Comparison of ENCODE assay signal across 8 cellular contexts in genomic region chr6:28281288-28282064, GRCh38. TPM values are rescaled to one million over a fixed set of nuclear protein-coding genes. Genes with fewer than 3 reads are reported as not detected.
DNase-seq lines count a peak whose midpoint lies in the region; ATAC-seq and TF ChIP-seq lines count a peak whose summit lies in the region.

Gene PGBD1, plus strand, starts transcription at chr6:28281572. Its CDS starts 2,242 bp downstream, at chr6:28283814.

- H3K27me3 ChIP-seq in CD4-positive, alpha-beta memory T cell (ENCODE audit: insufficient read depth, low read length), result no peaks in the 10 kb centered on the region

- no peaks in the 10 kb centered on the region for H3K9me3 ChIP-seq in CD4-positive, alpha-beta memory T cell (ENCODE audit: control insufficient read depth in 1 of 2, low read length in 2 of 2)

- ATAC-seq in GM19395 (IDR thresholded peaks at IDR 0.05; ENCODE audit: unreplicated experiment), result peak; percentile 85
- peak; percentile 98 for ATAC-seq in activated CD8-positive, alpha-beta memory T cell treated with anti-CD3 and anti-CD28 coated beads, Interleukin-2, amount 10 ng/mL, durations not matched to agents 7 days and 5 days

- CTCF ChIA-PET in CD4-positive, alpha-beta memory T cell (lab: Charles Lee; ENCODE audit: partially characterized antibody), result interaction anchor here (1.2 to 2.4 kb wide), 2 partner anchors 28 to 74 kb away, joined by 3 to 10 read pairs; no protein-coding TSS in a partner anchor
- CTCF ChIA-PET in activated CD8-positive, alpha-beta memory T cell treated with anti-CD3 and anti-CD28 coated beads, Interleukin-2, amount 10 ng/mL, durations not matched to agents 7 days and 5 days (lab: Charles Lee), result interaction anchor here (1.0 to 3.0 kb wide), 3 partner anchors 14 to 75 kb away, joined by 3 to 12 read pairs (median 3); partner anchors contain the start of gene ZSCAN26

- peak within 1 kb of the TSS in 1 of 7 donors; percentile 28 for H3K27ac Mint-ChIP-seq in CD4-positive, alpha-beta memory T cell
- H3K27ac Mint-ChIP-seq in activated CD8-positive, alpha-beta memory T cell treated with anti-CD3 and anti-CD28 coated beads, Interleukin-2, amount 10 ng/mL, durations not matched to agents 7 days and 5 days, result no peak within 1 kb of the TSS

- H3K4me3 Mint-ChIP-seq in CD4-positive, alpha-beta memory T cell, result peak within 1 kb of the TSS; percentile 63 to 79 (median 75)
- peak within 1 kb of the TSS; percentile 81 for H3K4me3 Mint-ChIP-seq in activated CD8-positive, alpha-beta memory T cell treated with anti-CD3 and anti-CD28 coated beads, Interleukin-2, amount 10 ng/mL, durations not matched to agents 7 days and 5 days

- peaks cover 4 to 8% (median 7%) of the 10 kb centered on the region in 4 donors for H3K4me1 Mint-ChIP-seq in CD4-positive, alpha-beta memory T cell
- peaks cover 14% of the 10 kb centered on the region for H3K4me1 Mint-ChIP-seq in activated CD8-positive, alpha-beta memory T cell treated with anti-CD3 and anti-CD28 coated beads, Interleukin-2, amount 10 ng/mL, durations not matched to agents 7 days and 5 days

- H3K36me3 ChIP-seq in CD4-positive, alpha-beta memory T cell (ENCODE audit: insufficient read depth, low read length), result peaks cover 5% of the 10 kb centered on the region

- H3K4me3 ChIP-seq in CD4-positive, alpha-beta memory T cell (ENCODE audit: low read length in 2 of 2), result peak within 1 kb of the TSS in 1 of 2 donors; percentile 37
- H3K4me3 ChIP-seq in epithelial cell of esophagus (ENCODE audit: low read length), result peak within 1 kb of the TSS; percentile 65

- peaks cover 16 to 31% of the 10 kb centered on the region in 2 donors for H3K27me3 Mint-ChIP-seq in CD4-positive, alpha-beta memory T cell
- H3K27me3 Mint-ChIP-seq in activated CD8-positive, alpha-beta memory T cell treated with anti-CD3 and anti-CD28 coated beads, Interleukin-2, amount 10 ng/mL, durations not matched to agents 7 days and 5 days, result peaks cover 5% of the 10 kb centered on the region

- peak in 4 of 5 donors; percentile 18 to 40 (median 27) for DNase-seq in CD4-positive, alpha-beta memory T cell
- DNase-seq in HK-2 (ENCODE audit: unreplicated experiment) (peak; percentile 76), NCI-H748 treated with DMSO at 0.1 percent for 48 hours (lab: John Stamatoyannopoulos, UW) (peak; percentile 66), epithelial cell of esophagus (ENCODE audit: low read depth) (peak; percentile 77), midbrain (lab: John Stamatoyannopoulos, UW) (peak; percentile 53)
- DNase-seq in activated CD8-positive, alpha-beta memory T cell treated with anti-CD3 and anti-CD28 coated beads, Interleukin-2, amount 10 ng/mL, durations not matched to agents 7 days and 5 days, result peak; percentile 77
- DNase-seq in stimulated activated CD8-positive, alpha-beta memory T cell treated with anti-CD3 and anti-CD28 coated beads, Interleukin-2, amount 100 ng/mL, for 48 hours (ENCODE audit: low read depth in 2 of 2), result peak; percentile 57 to 63

- no peak within 1 kb of the TSS for H3K27ac ChIP-seq in CD4-positive, alpha-beta memory T cell (ENCODE audit: low read depth, low read length)

- TF ChIP-seq CTCF in epithelial cell of esophagus (IDR thresholded peaks at IDR 0.05; ENCODE audit: insufficient read depth, low read depth, low read length, missing control alignments), result no peak

- intact Hi-C loops in CD4-positive, alpha-beta memory T cell (cut with micrococcal nuclease), result no loop called here

- H3K9me3 Mint-ChIP-seq in CD4-positive, alpha-beta memory T cell, result peaks cover 0 to 14% (median 3%) of the 10 kb centered on the region in 8 donors
- no peaks in the 10 kb centered on the region for H3K9me3 Mint-ChIP-seq in activated CD8-positive, alpha-beta memory T cell treated with anti-CD3 and anti-CD28 coated beads, Interleukin-2, amount 10 ng/mL, durations not matched to agents 7 days and 5 days (ENCODE audit: low read depth)

- peaks cover 17 to 25% of the 10 kb centered on the region in 2 donors for H3K36me3 Mint-ChIP-seq in CD4-positive, alpha-beta memory T cell
- H3K36me3 Mint-ChIP-seq in activated CD8-positive, alpha-beta memory T cell treated with anti-CD3 and anti-CD28 coated beads, Interleukin-2, amount 10 ng/mL, durations not matched to agents 7 days and 5 days, result peaks cover 12% of the 10 kb centered on the region

- POLR2A ChIA-PET in CD4-positive, alpha-beta memory T cell (lab: Charles Lee; ENCODE audit: partially characterized antibody), result interaction anchor here (1.0 to 1.9 kb wide), 2 partner anchors 14 to 29 kb away, joined by 6 to 15 read pairs; partner anchors contain the start of genes ZKSCAN4 and ZSCAN26

- peaks cover 6% of the 10 kb centered on the region for H3K4me1 ChIP-seq in CD4-positive, alpha-beta memory T cell (ENCODE audit: insufficient read depth, low read length)

RNA-seq across cellular contexts. Expression of gene PGBD1, which starts in this region (rescaled TPM):
- 1 to 10 TPM; 1.1 to 1.4 TPM for total RNA-seq in CD4-positive, alpha-beta memory T cell
- under 1 TPM; 0.08 to 0.31 TPM for polyA plus RNA-seq in CD4-positive, alpha-beta memory T cell
- 1 to 10 TPM; 3.9 to 4.2 TPM for total RNA-seq in activated CD8-positive, alpha-beta memory T cell treated with anti-CD3 and anti-CD28 coated beads, Interleukin-2, amount 10 ng/mL, durations not matched to agents 7 days and 5 days

Comparison
In these comparisons a context has a peak if more than half of its experiments do, and no peak if none do; other contexts are left out.
1. DNase-seq: peak in every context shown above with its lines; median percentile 77 in activated CD8-positive, alpha-beta memory T cell treated with anti-CD3 and anti-CD28 coated beads, Interleukin-2, amount 10 ng/mL, durations not matched to agents 7 days and 5 days; 77 in epithelial cell of esophagus; 76 in HK-2; 66 in NCI-H748 treated with DMSO at 0.1 percent for 48 hours; 60 in stimulated activated CD8-positive, alpha-beta memory T cell treated with anti-CD3 and anti-CD28 coated beads, Interleukin-2, amount 100 ng/mL, for 48 hours; 53 in midbrain; 27 in CD4-positive, alpha-beta memory T cell.